In the genomic region with DNA sequence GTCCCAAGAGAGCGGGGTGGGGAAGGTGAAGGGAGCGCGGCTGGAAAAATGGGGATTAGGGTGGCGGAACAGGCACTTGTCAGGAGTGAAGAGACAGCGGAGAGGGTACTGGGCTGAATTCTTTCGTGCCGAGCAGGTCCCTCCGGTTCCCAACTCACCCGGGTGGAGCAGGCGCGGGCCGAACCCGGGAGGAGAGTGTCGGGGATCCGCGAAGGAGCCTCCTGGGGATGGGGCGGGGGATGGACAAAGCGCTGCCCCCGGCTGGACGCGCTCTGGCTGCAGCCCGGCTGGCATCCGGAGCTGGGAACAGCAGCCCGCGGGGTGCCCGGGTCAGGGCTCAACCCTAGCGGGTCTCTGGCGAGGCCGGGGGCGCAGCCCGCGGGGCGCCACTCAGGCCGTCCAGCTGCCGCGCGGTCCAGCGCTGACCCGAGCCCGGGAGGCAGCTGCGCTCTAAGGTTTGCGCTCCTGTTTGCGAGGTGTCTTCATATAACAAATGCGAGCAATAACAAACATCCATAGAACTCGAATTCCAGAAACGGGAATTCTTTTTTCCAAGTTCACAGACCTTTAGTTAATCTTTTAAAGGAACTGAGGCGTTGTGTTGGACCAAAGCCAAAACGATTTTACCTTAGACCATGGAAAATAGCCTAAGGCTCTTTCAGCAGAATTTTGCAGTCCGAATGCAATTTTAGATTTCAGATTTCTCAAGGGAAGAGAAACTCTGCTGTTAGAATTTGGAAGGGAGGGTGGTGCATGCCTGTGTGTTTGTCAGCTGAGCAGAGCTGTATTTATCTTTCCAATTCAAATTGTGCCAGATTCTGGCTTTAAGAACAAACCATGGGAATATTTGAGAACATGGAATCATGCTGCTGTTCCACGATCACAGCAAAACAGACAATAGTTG, we compare ENCODE assay signal across 8 cellular contexts. TPM values are rescaled to one million over a fixed set of nuclear protein-coding genes. Genes with fewer than 3 reads are reported as not detected.
A peak's percentile ranks its signal among the peaks of the same experiment; 100 is the strongest.
DNase-seq lines count a peak whose midpoint lies in the region; ATAC-seq and TF ChIP-seq lines count a peak whose summit lies in the region.

No MANE protein-coding gene starts in this region.

- ATAC-seq in upper lobe of right lung (peak; percentile 56), GM19035 (IDR thresholded peaks at IDR 0.05; ENCODE audit: unreplicated experiment) (no peak)

- H3K4me3 ChIP-seq in fibroblast of pulmonary artery (replicated peaks; ENCODE audit: low read depth, low read length): peak overlapping the region; percentile 13
- peak overlapping the region; percentile 36 for H3K4me3 ChIP-seq in upper lobe of right lung

- H3K36me3 ChIP-seq in upper lobe of right lung: no peaks in the 10 kb centered on the region

- H3K27ac ChIP-seq in upper lobe of right lung: no peak overlapping the region

- no peaks in the 10 kb centered on the region for H3K4me1 ChIP-seq in upper lobe of right lung

- DNase-seq in NCI-H1105 (lab: John Stamatoyannopoulos, UW) (peak; percentile 0), NCI-H1105 treated with DMSO at 0.1 percent for 48 hours (lab: John Stamatoyannopoulos, UW) (no peak), fibroblast of pulmonary artery (ENCODE audit: low read depth) (no peak), myocyte (ENCODE audit: low read depth) (peak; percentile 3), upper lobe of right lung (no peak), DMS79 (lab: John Stamatoyannopoulos, UW) (no peak)
- no peak for DNase-seq in activated effector memory CD4-positive, alpha-beta T cell treated with Interleukin-2 at 50 U/mL for 16 hours

- TF ChIP-seq CTCF in fibroblast of pulmonary artery (IDR thresholded peaks at IDR 0.05; ENCODE audit: low read length, missing control alignments): no peak
- no peak for TF ChIP-seq CTCF in upper lobe of right lung (IDR thresholded peaks at IDR 0.05)

- H3K9me3 ChIP-seq in upper lobe of right lung: no peaks in the 10 kb centered on the region

- H3K27me3 ChIP-seq in upper lobe of right lung: peaks cover 59% of the 10 kb centered on the region

- intact Hi-C loops in upper lobe of right lung (cut with DNase I): no loop called here

RNA-seq across cellular contexts. Expression of gene NPY5R, which starts 0.7 kb away (rescaled TPM):
- not detected in 2 replicates for total RNA-seq in myocyte
- polyA plus RNA-seq in myocyte (2012): not detected
- total RNA-seq in upper lobe of right lung: 0.38 TPM

RNA-seq across cellular contexts. Expression of gene NPY1R, which starts 12.0 kb away (rescaled TPM):
- total RNA-seq in myocyte (0.16 TPM in 1 of 2 replicates, not detected in the other), upper lobe of right lung (4.6 TPM)
- not detected for polyA plus RNA-seq in myocyte (2012)

Comparison
In these comparisons a context has a peak if more than half of its experiments do, and no peak if none do; other contexts are left out.
1. DNase-seq: peak in NCI-H1105 (single experiment) and myocyte (single experiment); none in NCI-H1105 treated with DMSO at 0.1 percent for 48 hours (single experiment), fibroblast of pulmonary artery (single experiment), upper lobe of right lung (single experiment), activated effector memory CD4-positive, alpha-beta T cell treated with Interleukin-2 at 50 U/mL for 16 hours (single experiment) and DMS79 (single experiment).